Comparison of ENCODE assay signal across 8 cellular contexts in the genomic region with DNA sequence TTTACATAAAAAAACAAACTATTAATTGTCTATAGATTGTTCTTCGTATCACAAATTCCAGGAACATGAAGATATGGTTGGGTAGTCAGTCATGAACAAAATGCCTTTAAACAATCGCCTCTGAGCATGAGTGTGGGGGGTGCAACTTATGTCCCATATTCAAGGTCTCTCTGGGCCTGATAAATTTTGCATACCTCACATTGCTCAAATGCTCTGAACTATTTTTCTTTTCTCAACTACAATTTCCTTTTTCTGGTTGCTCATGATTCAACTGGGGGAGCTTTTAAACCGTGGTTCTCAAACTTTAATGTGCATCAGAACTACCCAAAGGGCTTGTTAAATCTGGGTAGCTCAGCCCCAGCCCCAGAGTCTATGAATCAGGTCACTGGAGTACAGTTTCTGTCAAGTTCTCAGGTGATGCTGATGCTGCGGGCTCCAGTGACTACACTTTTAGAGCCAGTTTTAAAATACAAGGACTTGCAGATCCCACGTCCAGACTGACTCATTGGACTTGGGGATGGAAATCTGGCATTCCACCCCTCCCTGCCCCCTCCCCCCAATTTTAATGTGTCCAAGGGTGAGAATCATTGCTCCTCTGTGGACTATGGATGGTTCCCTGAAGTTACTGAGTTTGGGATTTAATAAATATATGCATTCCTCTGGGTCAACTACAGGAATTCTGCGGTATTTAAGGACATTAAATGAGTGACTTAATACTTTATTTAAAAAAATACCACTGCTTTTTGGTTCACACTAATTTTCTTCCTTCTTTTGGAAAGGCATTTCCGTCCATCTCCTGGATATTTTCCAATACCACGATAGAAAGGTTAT. TPM values are rescaled to one million over a fixed set of nuclear protein-coding genes. Genes with fewer than 3 reads are reported as not detected.
DNase-seq lines count a peak whose midpoint lies in the region; ATAC-seq and TF ChIP-seq lines count a peak whose summit lies in the region.

No MANE protein-coding gene starts in this region.

- peak overlapping the region in 2 of 3 donors; percentile 46 to 52 for H3K4me3 ChIP-seq in thyroid gland (replicated peaks in 1 of 3)
- H3K4me3 ChIP-seq in A673 (ENCODE audit: low read depth, low read length, poor library complexity, severe bottlenecking) = no peak overlapping the region

- peaks cover 32 to 47% of the 10 kb centered on the region in 2 donors for H3K4me1 ChIP-seq in thyroid gland
- peaks cover 25% of the 10 kb centered on the region for H3K4me1 ChIP-seq in A673 (ENCODE audit: insufficient read depth, low read length, poor library complexity, severe bottlenecking)

- peak overlapping the region; percentile 33 for H3K4me3 Mint-ChIP-seq in activated CD8-positive, alpha-beta memory T cell treated with anti-CD3 and anti-CD28 coated beads, Interleukin-2, amount 10 ng/mL, durations not matched to agents 7 days and 5 days

- H3K27ac ChIP-seq in angular gyrus (ENCODE audit: low read depth, low read length) (peak overlapping the region; percentile 95), thyroid gland (peak overlapping the region; percentile 96 to 99 (median 99)), A673 (ENCODE audit: low read depth, low read length, poor library complexity, severe bottlenecking) (no peak overlapping the region)

- intact Hi-C loops in thyroid gland (cut with DNase I) = no loop called here
- intact Hi-C loops in A673 (cut with micrococcal nuclease; ENCODE audit: unreplicated experiment) = loop anchor here (10.0 kb wide), 1 partner anchor 750 kb away; no protein-coding TSS in a partner anchor

- no peak for ATAC-seq in activated CD8-positive, alpha-beta memory T cell treated with anti-CD3 and anti-CD28 coated beads, Interleukin-2, amount 10 ng/mL, durations not matched to agents 7 days and 5 days
- no peak for ATAC-seq in HG03039 (IDR thresholded peaks at IDR 0.05; ENCODE audit: unreplicated experiment)

- POLR2A ChIA-PET in A673 (lab: Charles Lee; ENCODE audit: low non-redundant PET) = no interaction called here

- H3K36me3 ChIP-seq in thyroid gland (no peaks in the 10 kb centered on the region), A673 (ENCODE audit: insufficient read depth, low read length, poor library complexity, severe bottlenecking) (no peaks in the 10 kb centered on the region)

- H3K9me3 Mint-ChIP-seq in activated CD8-positive, alpha-beta memory T cell treated with anti-CD3 and anti-CD28 coated beads, Interleukin-2, amount 10 ng/mL, durations not matched to agents 7 days and 5 days (ENCODE audit: low read depth) = no peaks in the 10 kb centered on the region

- H3K9me3 ChIP-seq in thyroid gland (no peaks in the 10 kb centered on the region), A673 (ENCODE audit: low read depth, low read length, poor library complexity, severe bottlenecking) (no peaks in the 10 kb centered on the region)

- BruUV-seq in A673 (replicated peaks; lab: Mats Ljungman, UMichigan) = no TSS peak

- no peak for TF ChIP-seq POLR2A in thyroid gland (IDR thresholded peaks at IDR 0.05)

- H3K4me1 Mint-ChIP-seq in activated CD8-positive, alpha-beta memory T cell treated with anti-CD3 and anti-CD28 coated beads, Interleukin-2, amount 10 ng/mL, durations not matched to agents 7 days and 5 days = peaks cover 44% of the 10 kb centered on the region

- DNase-seq in activated CD8-positive, alpha-beta memory T cell treated with anti-CD3 and anti-CD28 coated beads, Interleukin-2, amount 10 ng/mL, durations not matched to agents 7 days and 5 days = no peak
- DNase-seq in activated CD8-positive, alpha-beta memory T cell treated with anti-CD3 and anti-CD28 coated beads, Interleukin-2, amount 50 U/mL, for 4 hours = no peak
- DNase-seq in kidney tubule cell (ENCODE audit: low spot score) = peak; percentile 74
- DNase-seq in thyroid gland = peak; percentile 27 to 39
- DNase-seq in DMS114 treated with DMSO at 0.1 percent for 48 hours (lab: John Stamatoyannopoulos, UW; ENCODE audit: unreplicated experiment) = no peak
- no peak for DNase-seq in A673 (ENCODE audit: low spot score)

- peaks cover 10% of the 10 kb centered on the region for H3K36me3 Mint-ChIP-seq in activated CD8-positive, alpha-beta memory T cell treated with anti-CD3 and anti-CD28 coated beads, Interleukin-2, amount 10 ng/mL, durations not matched to agents 7 days and 5 days

- H3K27me3 Mint-ChIP-seq in activated CD8-positive, alpha-beta memory T cell treated with anti-CD3 and anti-CD28 coated beads, Interleukin-2, amount 10 ng/mL, durations not matched to agents 7 days and 5 days = no peaks in the 10 kb centered on the region

- no peaks in the 10 kb centered on the region for H3K27me3 ChIP-seq in thyroid gland
- H3K27me3 ChIP-seq in A673 (replicated peaks; ENCODE audit: insufficient read depth, low read depth, low read length, poor library complexity) = no peaks in the 10 kb centered on the region

- no peak for TF ChIP-seq CTCF in thyroid gland (IDR thresholded peaks at IDR 0.05)
- no peak for TF ChIP-seq CTCF in A673 (conservative IDR thresholded peaks at IDR 0.05; ENCODE audit: low read depth, low read length)

- H3K27ac Mint-ChIP-seq in activated CD8-positive, alpha-beta memory T cell treated with anti-CD3 and anti-CD28 coated beads, Interleukin-2, amount 10 ng/mL, durations not matched to agents 7 days and 5 days = no peak overlapping the region

- 47 to 49% methylated on average over 8 of the region's 8 CpGs for WGBS in thyroid gland, 2 donors

- CTCF ChIA-PET in activated CD8-positive, alpha-beta memory T cell treated with anti-CD3 and anti-CD28 coated beads, Interleukin-2, amount 10 ng/mL, durations not matched to agents 7 days and 5 days (lab: Charles Lee) = no interaction called here
- CTCF ChIA-PET in A673 (lab: Charles Lee) = no interaction called here

RNA-seq across cellular contexts. Expression of a gene that starts 1.5 kb away (rescaled TPM):
- 10 to 100 TPM; 23.6 to 26.1 TPM for total RNA-seq in activated CD8-positive, alpha-beta memory T cell treated with anti-CD3 and anti-CD28 coated beads, Interleukin-2, amount 10 ng/mL, durations not matched to agents 7 days and 5 days
- 100 to 1,000 TPM in 2 of 4 donors, 10 to 100 TPM in 2; 78.0 to 127 (median 105) TPM for total RNA-seq in thyroid gland
- 33.9 and 39.4 TPM in 2 replicates for total RNA-seq in A673 (2021)

Comparison
In these comparisons a context has a peak if more than half of its experiments do, and no peak if none do; other contexts are left out.
1. DNase-seq: peak in kidney tubule cell (single experiment) and thyroid gland (2 of 2); none in activated CD8-positive, alpha-beta memory T cell treated with anti-CD3 and anti-CD28 coated beads, Interleukin-2, amount 10 ng/mL, durations not matched to agents 7 days and 5 days (single experiment), activated CD8-positive, alpha-beta memory T cell treated with anti-CD3 and anti-CD28 coated beads, Interleukin-2, amount 50 U/mL, for 4 hours (single experiment), DMS114 treated with DMSO at 0.1 percent for 48 hours (single experiment) and A673 (single experiment).